1 cellular context compared by ENCODE assay signal in the genomic region with DNA sequence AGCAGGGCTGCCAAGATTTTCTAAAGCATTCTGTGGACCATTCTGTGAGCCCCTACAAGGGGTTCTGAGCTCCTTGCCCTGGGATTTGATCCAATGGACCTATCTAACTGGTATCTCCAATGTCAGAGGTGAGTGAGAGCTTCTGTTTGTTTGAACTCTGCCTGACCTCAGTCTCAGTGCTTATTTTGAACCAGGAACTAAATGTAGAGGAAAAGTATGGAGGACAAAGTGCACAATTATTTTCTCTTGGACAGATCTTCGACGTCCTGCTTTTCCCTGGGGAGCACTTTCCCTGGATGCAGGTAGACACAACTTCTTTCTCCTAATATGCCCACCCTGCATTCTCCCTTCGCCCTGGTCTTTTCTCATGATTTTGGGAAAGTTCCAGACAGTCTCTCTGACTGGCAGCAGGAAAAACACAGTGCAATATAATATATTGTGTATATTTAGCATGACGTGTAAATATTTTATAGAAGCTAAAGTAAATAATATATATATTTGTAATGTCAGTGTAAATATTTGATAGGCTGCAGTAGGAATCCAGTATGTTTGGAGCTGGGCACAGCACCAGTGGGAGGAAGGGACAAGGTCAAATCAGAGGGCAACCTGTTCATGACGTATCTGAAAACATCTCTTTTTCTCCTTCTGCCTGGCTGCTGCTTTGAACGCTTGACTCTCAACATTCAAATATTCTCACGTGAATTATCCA.
TF ChIP-seq lines count a peak whose summit lies in the region.

No MANE protein-coding gene starts in this region.

TF ChIP-seq in A549, 52 proteins besides CTCF, POLR2A, EP300 and RAD21 (continued from another document):
- TF ChIP-seq CHD2 (IDR thresholded peaks at IDR 0.05; ENCODE audit: low read length, partially characterized antibody) (no peak), HMGXB4 (CRISPR knock-in tag; IDR thresholded peaks at IDR 0.05; ENCODE audit: borderline replicate concordance) (no peak), JUNB (IDR thresholded peaks at IDR 0.05) (peak; percentile 71; the same call in 1 of the 2 replicates), HOXB5 (CRISPR knock-in tag; IDR thresholded peaks at IDR 0.05) (no peak)
TF ChIP-seq in A549: peak in this region for 8.
